ENCODE assay signal across 14 cellular contexts in genomic region chr4:85808104-85808503, GRCh38.
DNase-seq lines count a peak whose midpoint lies in the region; ATAC-seq, FAIRE-seq and TF ChIP-seq lines count a peak whose summit lies in the region.
"Had no signal": no experiment of that assay in that cellular context is flagged by ENCODE, and none has a peak within 500 bp of the region (broad histone marks: within the 10 kb centered on the region; RNA-seq: fewer than 3 reads in every experiment).

No MANE protein-coding gene starts in this region.

- no peaks in the 10 kb centered on the region for H3K36me3 ChIP-seq in left ventricle myocardium inferior
- peaks cover 0 to 8% of the 10 kb centered on the region in 2 experiments for H3K36me3 ChIP-seq in endothelial cell of umbilical vein (ENCODE audit: control insufficient read depth in 2 of 2, extremely low read depth in 1 of 2, insufficient read depth in 2 of 2, low read length in 2 of 2)
- no peaks in the 10 kb centered on the region for H3K36me3 ChIP-seq in neuronal stem cell (replicated peaks in 1 of 2; ENCODE audit: control insufficient read depth in 2 of 2, insufficient read depth in 2 of 2, low read length in 2 of 2)
- H3K36me3 ChIP-seq in tibial artery = no peaks in the 10 kb centered on the region

- H2AK5ac ChIP-seq in neuronal stem cell (ENCODE audit: low read depth, low read length) = no peak overlapping the region

- H3K4me1 ChIP-seq in left ventricle myocardium inferior = peaks cover 37% of the 10 kb centered on the region
- H3K4me1 ChIP-seq in endothelial cell of umbilical vein (ENCODE audit: control insufficient read depth, extremely low read depth, insufficient read depth, low read length) = peaks cover 49% of the 10 kb centered on the region
- peaks cover 2 to 13% of the 10 kb centered on the region in 2 donors for H3K4me1 ChIP-seq in neuronal stem cell (ENCODE audit: control insufficient read depth in 2 of 2, insufficient read depth in 1 of 2, low read depth in 1 of 2, low read length in 2 of 2)
- H3K4me1 ChIP-seq in tibial artery = peaks cover 0 to 30% (median 13%) of the 10 kb centered on the region in 4 donors

- H3K27me3 ChIP-seq in left ventricle myocardium inferior (ENCODE audit: low read depth) = no peaks in the 10 kb centered on the region
- H3K27me3 ChIP-seq in endothelial cell of umbilical vein (ENCODE audit: control insufficient read depth in 2 of 2, insufficient read depth in 2 of 2, low read length in 2 of 2) = no peaks in the 10 kb centered on the region
- H3K27me3 ChIP-seq in neuronal stem cell (ENCODE audit: control insufficient read depth in 3 of 3, insufficient read depth in 3 of 3, low read depth in 1 of 3, low read length in 3 of 3) = no peaks in the 10 kb centered on the region
- no peaks in the 10 kb centered on the region for H3K27me3 ChIP-seq in tibial artery

- WGBS in neuronal stem cell (ENCODE audit: extremely low coverage in 2 of 2, insufficient read length in 2 of 2, insufficient replicate concordance in 1 of 2), 2 donors = no CpG with 5 or more reads among the region's 2 CpGs

- peak overlapping the region; percentile 27 for H3K9ac ChIP-seq in endothelial cell of umbilical vein (replicated peaks; ENCODE audit: extremely low read depth, insufficient read depth, low read length)
- H3K9ac ChIP-seq in neuronal stem cell (ENCODE audit: low read depth, low read length, poor library complexity) = no peak overlapping the region

- no peaks in the 10 kb centered on the region for H4K20me1 ChIP-seq in endothelial cell of umbilical vein (replicated peaks; ENCODE audit: control insufficient read depth, extremely low read depth, insufficient read depth, low read length)

- no peak overlapping the region for H2BK120ac ChIP-seq in neuronal stem cell (ENCODE audit: low read depth, low read length)

- POLR2A ChIA-PET in endothelial cell of umbilical vein (lab: Charles Lee) = no interaction called here

- DNase-seq in left ventricle myocardium inferior (no peak), left cardiac atrium (no peak), endothelial cell of umbilical vein (ENCODE audit: low read depth, low spot score) (no peak), neuronal stem cell (ENCODE audit: low spot score) (no peak), tibial artery (no peak)
- DNase-seq in activated CD8-positive, alpha-beta memory T cell treated with anti-CD3 and anti-CD28 coated beads, Interleukin-2, amount 50 U/mL, for 4 hours = no peak
- DNase-seq: AML-193, NCI-H1417 treated with DMSO at 0.1 percent for 48 hours, NCI-H2029 treated with DMSO at 0.1 percent for 48 hours, NCI-H510A treated with DMSO at 0.1 percent for 48 hours had no signal

- no peak overlapping the region for H2AFZ ChIP-seq in endothelial cell of umbilical vein (ENCODE audit: low read depth, low read length)
- peak overlapping the region; percentile 43 for H2AFZ ChIP-seq in neuronal stem cell (ENCODE audit: low read length)

- intact Hi-C loops in left ventricle myocardium inferior (cut with micrococcal nuclease) (no loop called here), left cardiac atrium (cut with DNase I) (no loop called here), endothelial cell of umbilical vein (cut with micrococcal nuclease) (no loop called here), tibial artery (cut with DNase I; ENCODE audit: low total_unique reads) (no loop called here)

- H3K4me3 ChIP-seq in left ventricle myocardium inferior (peak overlapping the region; percentile 1), endothelial cell of umbilical vein (replicated peaks in 1 of 3; ENCODE audit: insufficient read depth in 1 of 3, low read depth in 1 of 3, low read length in 3 of 3) (no peak overlapping the region), neuronal stem cell (ENCODE audit: low read length in 2 of 2) (no peak overlapping the region), tibial artery (no peak overlapping the region)
- H3K4me3 ChIP-seq: A549, GM12878 had no signal

- TF ChIP-seq CTCF in left ventricle myocardium inferior (IDR thresholded peaks at IDR 0.05; ENCODE audit: borderline replicate concordance) (no peak), endothelial cell of umbilical vein (IDR thresholded peaks at IDR 0.05; ENCODE audit: extremely low read depth in 1 of 2, insufficient read depth in 1 of 2, low read depth in 1 of 2, low read length in 2 of 2) (no peak), tibial artery (IDR thresholded peaks at IDR 0.05) (no peak)

- H3K27ac ChIP-seq in left ventricle myocardium inferior (replicated peaks) = peak overlapping the region; percentile 78
- peak overlapping the region; percentile 38 for H3K27ac ChIP-seq in endothelial cell of umbilical vein (ENCODE audit: insufficient read depth, low read depth, low read length)
- no peak overlapping the region for H3K27ac ChIP-seq in neuronal stem cell (replicated peaks; ENCODE audit: low read length)
- H3K27ac ChIP-seq in tibial artery = peak overlapping the region; percentile 14 to 49
- H3K27ac ChIP-seq: A549 had no signal

- no peak for ATAC-seq in left cardiac atrium
- ATAC-seq in HG03460 (IDR thresholded peaks at IDR 0.05; ENCODE audit: unreplicated experiment) = no peak
- no peak for ATAC-seq in GM18505 (IDR thresholded peaks at IDR 0.05; ENCODE audit: unreplicated experiment)
- ATAC-seq: GM12878 had no signal

- H3K18ac ChIP-seq in neuronal stem cell (ENCODE audit: low read length) = no peak overlapping the region

- H2BK5ac ChIP-seq in neuronal stem cell (ENCODE audit: low read length) = no peak overlapping the region

- no peak overlapping the region for H2BK12ac ChIP-seq in neuronal stem cell (ENCODE audit: low read length)

- no peaks in the 10 kb centered on the region for H3K79me1 ChIP-seq in neuronal stem cell (ENCODE audit: low read depth, low read length)

- dilution Hi-C loops in endothelial cell of umbilical vein (cut with MboI; ENCODE audit: extremely low pct_ligation_motif_present, low sequenced_read_pairs) = no loop called here

- H3K14ac ChIP-seq in neuronal stem cell (ENCODE audit: low read length) = no peak overlapping the region

- H3K4me2 ChIP-seq in endothelial cell of umbilical vein (ENCODE audit: insufficient read depth, low read length) (peak overlapping the region; percentile 33), neuronal stem cell (ENCODE audit: insufficient read depth, low read length, poor library complexity, severe bottlenecking) (no peak overlapping the region)
- H3K4me2 ChIP-seq: A549 had no signal

- no TSS peak for BruUV-seq in endothelial cell of umbilical vein (replicated peaks; lab: Mats Ljungman, UMichigan)

- H3K4ac ChIP-seq in neuronal stem cell (ENCODE audit: low read length) = no peak overlapping the region

- peaks cover 99% of the 10 kb centered on the region for H3K79me2 ChIP-seq in endothelial cell of umbilical vein (ENCODE audit: control insufficient read depth, insufficient read depth, low read length)

- H3K23ac ChIP-seq in neuronal stem cell (ENCODE audit: low read depth, low read length, poor library complexity) = no peak overlapping the region

- H4K8ac ChIP-seq in neuronal stem cell (ENCODE audit: low read depth, low read length) = no peak overlapping the region

- no peak overlapping the region for H2BK15ac ChIP-seq in neuronal stem cell (ENCODE audit: low read length)

- no peak for FAIRE-seq in endothelial cell of umbilical vein (lab: Jason Lieb, UNC)
- FAIRE-seq: A549, GM12878 had no signal

- no peak overlapping the region for H4K91ac ChIP-seq in neuronal stem cell (ENCODE audit: low read depth, low read length, poor library complexity)

- peaks cover 5% of the 10 kb centered on the region for H3K9me1 ChIP-seq in endothelial cell of umbilical vein (replicated peaks; ENCODE audit: control insufficient read depth, extremely low read depth, insufficient read depth, low read length)

- CTCF ChIA-PET in endothelial cell of umbilical vein (lab: Charles Lee) = interaction anchor here (5.0 kb wide), 1 partner anchor 11 kb away, joined by 42 read pairs; no protein-coding TSS in a partner anchor

- TF ChIP-seq POLR2A in endothelial cell of umbilical vein (IDR thresholded peaks at IDR 0.05; ENCODE audit: low read depth, low read length) (no peak), GM18505 (IDR thresholded peaks at IDR 0.05; ENCODE audit: borderline replicate concordance, extremely low read depth, insufficient read depth, insufficient read length) (no peak)

- H3K9me3 ChIP-seq in left ventricle myocardium inferior (replicated peaks) = no peaks in the 10 kb centered on the region
- H3K9me3 ChIP-seq in endothelial cell of umbilical vein (replicated peaks; ENCODE audit: control insufficient read depth, insufficient read depth, low read length) = no peaks in the 10 kb centered on the region
- H3K9me3 ChIP-seq in neuronal stem cell (replicated peaks in 1 of 2; ENCODE audit: control insufficient read depth in 2 of 2, insufficient read depth in 1 of 2, low read depth in 1 of 2, low read length in 2 of 2) = peaks cover 0 to 2% of the 10 kb centered on the region in 2 donors
- H3K9me3 ChIP-seq in tibial artery = no peaks in the 10 kb centered on the region
- H3K9me3 ChIP-seq: A549 had no signal

TF ChIP-seq in endothelial cell of umbilical vein, 7 proteins besides CTCF, POLR2A, EP300 and RAD21:
- TF ChIP-seq JUN (IDR thresholded peaks at IDR 0.05; ENCODE audit: borderline replicate concordance, insufficient read depth, insufficient read length, low read depth) (no peak), MYC (IDR thresholded peaks at IDR 0.05; ENCODE audit: low read depth, low read length) (no peak), MAX (IDR thresholded peaks at IDR 0.05; ENCODE audit: insufficient read depth, insufficient read length) (no peak), POLR2AphosphoS5 (IDR thresholded peaks at IDR 0.05; ENCODE audit: insufficient read depth, low read depth, low read length) (no peak), GATA2 (IDR thresholded peaks at IDR 0.05; ENCODE audit: insufficient read depth, insufficient read length, low read depth, low read length) (no peak)
TF ChIP-seq in endothelial cell of umbilical vein: peak in this region for 0.
